In the genomic region with DNA sequence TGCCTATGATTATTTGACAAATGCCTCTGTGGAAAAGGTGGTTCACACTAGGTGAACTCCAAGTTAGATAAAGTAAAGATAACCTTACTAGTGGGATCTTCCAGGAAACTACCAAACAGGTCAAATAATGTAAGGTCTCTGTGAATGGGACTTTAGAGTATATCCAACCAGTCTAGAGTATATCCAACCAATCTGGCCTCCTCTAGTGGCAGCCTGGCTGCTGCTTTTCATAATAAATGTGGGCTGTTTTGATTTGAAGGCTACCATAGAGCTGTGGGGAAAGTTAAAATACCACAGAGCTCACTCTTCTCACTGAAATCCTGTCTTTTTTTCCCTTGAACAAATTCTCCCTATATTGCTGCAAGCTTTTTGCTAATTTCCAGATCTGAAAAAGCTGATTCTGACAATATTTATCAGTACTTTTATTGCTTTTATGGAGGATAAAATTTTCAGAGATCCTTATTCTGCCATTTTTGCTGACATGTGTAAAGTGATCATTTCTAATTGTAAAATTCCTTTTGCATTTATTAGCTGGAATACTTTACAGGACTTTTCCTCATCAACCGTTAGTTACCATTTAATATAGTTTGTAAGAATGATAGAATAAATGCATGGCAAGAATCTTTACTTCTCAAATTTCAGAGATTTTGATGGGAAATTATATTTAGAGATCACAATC, we compare ENCODE assay signal across 22 cellular contexts.
DNase-seq lines count a peak whose midpoint lies in the region; ATAC-seq and TF ChIP-seq lines count a peak whose summit lies in the region.
"Had no signal": no experiment of that assay in that cellular context is flagged by ENCODE, and none has a peak within 500 bp of the region (broad histone marks: within the 10 kb centered on the region; RNA-seq: fewer than 3 reads in every experiment).

No MANE protein-coding gene starts in this region.

- POLR2A ChIA-PET in Panc1 (lab: Charles Lee): no interaction called here

- TF ChIP-seq CTCF in HFF-Myc (IDR thresholded peaks at IDR 0.05; ENCODE audit: low read depth, low read length, missing control alignments) (peak; percentile 15), Panc1 (IDR thresholded peaks at IDR 0.05) (peak; percentile 15; the same call in 1 of the 2 replicates), endodermal cell (conservative IDR thresholded peaks at IDR 0.05) (peak; percentile 35), osteocyte (IDR thresholded peaks at IDR 0.05) (peak; percentile 7), dorsolateral prefrontal cortex (IDR thresholded peaks at IDR 0.05 in 54 of 56, conservative IDR thresholded peaks at IDR 0.05 in 2 of 56; ENCODE audit: low read depth in 1 of 56, partially characterized antibody in 56 of 56) (no peak)

- no peak overlapping the region for H3K9ac ChIP-seq in endodermal cell (ENCODE audit: extremely low read depth, low read length, poor library complexity, severe bottlenecking)

- BruUV-seq in Panc1 (replicated peaks; lab: Mats Ljungman, UMichigan): no TSS peak

- H3K4me1 ChIP-seq in Panc1 (ENCODE audit: control insufficient read depth, insufficient read depth, low read length): no peaks in the 10 kb centered on the region
- H3K4me1 ChIP-seq in endodermal cell (ENCODE audit: control insufficient read depth, insufficient read depth, low read length): no peaks in the 10 kb centered on the region
- H3K4me1 ChIP-seq: adrenal gland, Caco-2, transverse colon had no signal

- no peak overlapping the region for H3K27ac Mint-ChIP-seq in endodermal cell
- H3K27ac Mint-ChIP-seq in osteocyte (ENCODE audit: unreplicated experiment): no peak overlapping the region
- H3K27ac Mint-ChIP-seq: natural killer cell treated with Interleukin-12 subunit alpha and Interleukin-12 subunit beta and Interleukin-15 and Interleukin-18, amount 100 ng/mL, for 72 hours; stimulated activated naive CD8-positive, alpha-beta T cell treated with anti-CD3 and anti-CD28 coated beads, Interleukin-15, amount 100 ng/mL, for 72 hours had no signal

- WGBS in endodermal cell (ENCODE audit: insufficient coverage in 1 of 2, insufficient read length in 1 of 2), 2 experiments: no CpG with 5 or more reads among the region's 1 CpG

- in situ Hi-C loops in Panc1 (cut with HindIII; ENCODE audit: low pct_unique_long_range_greater_than_20kb, low sequenced_read_pairs): no loop called here

- CTCF ChIA-PET in Panc1 (lab: Charles Lee): no interaction called here

- no peaks in the 10 kb centered on the region for H3K9me3 Mint-ChIP-seq in endodermal cell
- peaks cover 20% of the 10 kb centered on the region for H3K9me3 Mint-ChIP-seq in osteocyte (ENCODE audit: unreplicated experiment)
- H3K9me3 Mint-ChIP-seq: natural killer cell treated with Interleukin-12 subunit alpha and Interleukin-12 subunit beta and Interleukin-15 and Interleukin-18, amount 100 ng/mL, for 72 hours had no signal

- no peaks in the 10 kb centered on the region for H3K4me1 Mint-ChIP-seq in endodermal cell
- H3K4me1 Mint-ChIP-seq in osteocyte (ENCODE audit: unreplicated experiment): no peaks in the 10 kb centered on the region
- H3K4me1 Mint-ChIP-seq: central memory CD8-positive, alpha-beta T cell; stimulated activated naive CD8-positive, alpha-beta T cell treated with anti-CD3 and anti-CD28 coated beads, Interleukin-15, amount 100 ng/mL, for 72 hours had no signal

- H3K27ac ChIP-seq in Panc1 (ENCODE audit: low read length) (no peak overlapping the region), endodermal cell (ENCODE audit: low read depth, low read length) (no peak overlapping the region), dorsolateral prefrontal cortex (no peak overlapping the region)
- H3K27ac ChIP-seq: adrenal gland, transverse colon had no signal

- no peak overlapping the region for H3K4me3 ChIP-seq in HFF-Myc (replicated peaks; ENCODE audit: low read depth, low read length)
- no peak overlapping the region for H3K4me3 ChIP-seq in Panc1 (ENCODE audit: low read depth in 2 of 2, low read length in 2 of 2)
- no peak overlapping the region for H3K4me3 ChIP-seq in endodermal cell (ENCODE audit: low read length)
- no peak overlapping the region for H3K4me3 ChIP-seq in dorsolateral prefrontal cortex
- H3K4me3 ChIP-seq: adrenal gland, transverse colon had no signal

- H3K36me3 Mint-ChIP-seq in endodermal cell (ENCODE audit: low read depth) (no peaks in the 10 kb centered on the region), osteocyte (ENCODE audit: unreplicated experiment) (peaks cover 46% of the 10 kb centered on the region)

- H3K4me3 Mint-ChIP-seq in endodermal cell (no peak overlapping the region), osteocyte (ENCODE audit: unreplicated experiment) (no peak overlapping the region)
- H3K4me3 Mint-ChIP-seq: central memory CD8-positive, alpha-beta T cell; natural killer cell treated with Interleukin-12 subunit alpha and Interleukin-12 subunit beta and Interleukin-15 and Interleukin-18, amount 100 ng/mL, for 72 hours; stimulated activated naive CD8-positive, alpha-beta T cell treated with anti-CD3 and anti-CD28 coated beads, Interleukin-15, amount 100 ng/mL, for 72 hours had no signal

- no peaks in the 10 kb centered on the region; the same call in 1 of the 2 replicates for H3K36me3 ChIP-seq in Panc1 (ENCODE audit: control insufficient read depth, insufficient read depth, low read length)
- H3K36me3 ChIP-seq in endodermal cell (ENCODE audit: control insufficient read depth, insufficient read depth, low read length): peaks cover 12% of the 10 kb centered on the region
- H3K36me3 ChIP-seq: adrenal gland had no signal

- intact Hi-C loops in Panc1 (cut with micrococcal nuclease; ENCODE audit: unreplicated experiment) (no loop called here), dorsolateral prefrontal cortex (cut with DNase I) (no loop called here)

- no peaks in the 10 kb centered on the region for H3K27me3 Mint-ChIP-seq in endodermal cell (ENCODE audit: insufficient read depth)
- no peaks in the 10 kb centered on the region for H3K27me3 Mint-ChIP-seq in osteocyte (ENCODE audit: unreplicated experiment)
- H3K27me3 Mint-ChIP-seq: central memory CD8-positive, alpha-beta T cell; natural killer cell treated with Interleukin-12 subunit alpha and Interleukin-12 subunit beta and Interleukin-15 and Interleukin-18, amount 100 ng/mL, for 72 hours; stimulated activated naive CD8-positive, alpha-beta T cell treated with anti-CD3 and anti-CD28 coated beads, Interleukin-15, amount 100 ng/mL, for 72 hours had no signal

- no peaks in the 10 kb centered on the region for H3K27me3 ChIP-seq in Panc1 (ENCODE audit: control insufficient read depth, insufficient read depth, low read length)
- no peaks in the 10 kb centered on the region for H3K27me3 ChIP-seq in endodermal cell (ENCODE audit: control insufficient read depth, insufficient read depth, low read length, poor library complexity, severe bottlenecking)
- H3K27me3 ChIP-seq in dorsolateral prefrontal cortex: no peaks in the 10 kb centered on the region
- H3K27me3 ChIP-seq: adrenal gland, transverse colon had no signal

- H3K9me3 ChIP-seq in Panc1 (ENCODE audit: control insufficient read depth, insufficient read depth, low read depth, low read length): no peaks in the 10 kb centered on the region
- H3K9me3 ChIP-seq in endodermal cell (ENCODE audit: control insufficient read depth, low read length): no peaks in the 10 kb centered on the region
- H3K9me3 ChIP-seq: adrenal gland had no signal

- DNase-seq in HFF-Myc (ENCODE audit: extremely low read depth, low read depth): no peak
- no peak for DNase-seq in Panc1 (ENCODE audit: low read depth, low spot score)
- no peak for DNase-seq in endodermal cell
- DNase-seq in osteocyte (ENCODE audit: extremely low spot score, unreplicated experiment): no peak
- DNase-seq in dorsolateral prefrontal cortex: no peak
- no peak for DNase-seq in HuH-7.5 (ENCODE audit: low spot score)
- DNase-seq: activated CD4-positive, alpha-beta T cell treated with anti-CD3 and anti-CD28 coated beads, Interleukin-2, amount 50 U/mL, for 1 hour; activated CD8-positive, alpha-beta memory T cell treated with anti-CD3 and anti-CD28 coated beads, Interleukin-2, amount 50 U/mL, for 4 hours; adrenal gland; Caco-2; effector memory CD4-positive, alpha-beta T cell; HCEC 1CT; hippocampal formation; islet precursor cell; NCI-H187 treated with DMSO at 0.1 percent for 48 hours; NCI-H345; posterior cingulate gyrus; stimulated activated naive CD8-positive, alpha-beta T cell treated with anti-CD3 and anti-CD28 coated beads, Interleukin-15, amount 100 ng/mL, for 72 hours; transverse colon had no signal

- ATAC-seq in Panc1 (no peak), HG03354 (IDR thresholded peaks at IDR 0.05; ENCODE audit: poor library complexity, severe bottlenecking, unreplicated experiment) (no peak)
- ATAC-seq: natural killer cell treated with Interleukin-12 subunit alpha and Interleukin-12 subunit beta and Interleukin-15 and Interleukin-18, amount 100 ng/mL, for 72 hours; stimulated activated naive CD8-positive, alpha-beta T cell treated with anti-CD3 and anti-CD28 coated beads, Interleukin-15, amount 100 ng/mL, for 72 hours had no signal

Comparison
In these comparisons a context has a peak if more than half of its experiments do, and no peak if none do; other contexts are left out.
1. CTCF ChIP-seq: peak in HFF-Myc (single experiment), Panc1 (single experiment), endodermal cell (single experiment) and osteocyte (single experiment); none in dorsolateral prefrontal cortex (0 of 56).